ENCODE assay signal across 1 cellular context in genomic region chr6:110217255-110217654, GRCh38.
TF ChIP-seq lines count a peak whose summit lies in the region.

No MANE protein-coding gene starts in this region.

TF ChIP-seq in SK-N-SH, 30 proteins besides CTCF, POLR2A, EP300 and RAD21 (continued from another document):
- no peak for TF ChIP-seq CHD2 (IDR thresholded peaks at IDR 0.05; ENCODE audit: low read length, partially characterized antibody)
- no peak for TF ChIP-seq RFX5 (IDR thresholded peaks at IDR 0.05; ENCODE audit: low read length)
- no peak for TF ChIP-seq YY1 (IDR thresholded peaks at IDR 0.05; ENCODE audit: low read depth)
